20 cellular contexts compared by ENCODE assay signal in the genomic region with DNA sequence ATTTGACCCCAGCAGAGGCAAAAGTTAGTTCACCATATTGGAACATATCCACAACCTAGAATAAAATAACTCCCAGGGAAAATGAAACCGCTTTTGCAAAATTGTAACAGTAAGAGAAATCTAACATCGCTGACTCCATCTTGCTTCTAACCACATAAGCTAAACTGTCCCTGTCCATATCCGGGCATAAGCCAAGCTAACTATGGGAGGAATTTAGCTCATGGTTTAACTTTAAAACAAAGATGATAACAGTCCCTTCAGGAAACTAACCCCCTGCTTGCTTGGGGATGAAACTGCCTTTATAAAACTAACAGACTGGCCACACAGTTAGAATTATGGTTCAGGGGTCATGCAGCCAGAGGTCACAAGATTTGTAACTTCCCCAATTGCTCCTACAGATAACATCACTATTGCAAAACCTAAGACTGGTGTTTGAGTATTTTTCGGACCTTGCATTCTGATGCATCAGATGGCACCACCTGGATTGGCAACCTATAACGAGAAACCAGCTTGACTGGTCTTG. TPM values are rescaled to one million over a fixed set of nuclear protein-coding genes. Genes with fewer than 3 reads are reported as not detected.
A peak's percentile ranks its signal among the peaks of the same experiment; 100 is the strongest.
DNase-seq lines count a peak whose midpoint lies in the region; ATAC-seq, FAIRE-seq and TF ChIP-seq lines count a peak whose summit lies in the region.
"Had no signal": no experiment of that assay in that cellular context is flagged by ENCODE, and none has a peak within 500 bp of the region (broad histone marks: within the 10 kb centered on the region; RNA-seq: fewer than 3 reads in every experiment).

No MANE protein-coding gene starts in this region.

- peaks cover 3% of the 10 kb centered on the region for H3K36me3 Mint-ChIP-seq in progenitor cell of endocrine pancreas (ENCODE audit: insufficient read depth)
- H3K36me3 Mint-ChIP-seq: CD8-positive, alpha-beta T cell had no signal

- H3K9me3 Mint-ChIP-seq in progenitor cell of endocrine pancreas (ENCODE audit: low read depth) = no peaks in the 10 kb centered on the region
- H3K9me3 Mint-ChIP-seq: CD8-positive, alpha-beta T cell had no signal

- no peaks in the 10 kb centered on the region for H3K27me3 ChIP-seq in bronchial epithelial cell (ENCODE audit: control insufficient read depth, insufficient read depth, low read length)
- H3K27me3 ChIP-seq: BE2C had no signal

- no peak overlapping the region for H3K4me3 Mint-ChIP-seq in progenitor cell of endocrine pancreas (ENCODE audit: low read depth)
- H3K4me3 Mint-ChIP-seq: CD8-positive, alpha-beta T cell had no signal

- H3K4me1 Mint-ChIP-seq in progenitor cell of endocrine pancreas (ENCODE audit: low read depth) = peaks cover 9% of the 10 kb centered on the region

- ATAC-seq in HG03135 (IDR thresholded peaks at IDR 0.05; ENCODE audit: unreplicated experiment) = no peak
- ATAC-seq: CD8-positive, alpha-beta T cell had no signal

- FAIRE-seq in bronchial epithelial cell (lab: Jason Lieb, UNC) = no peak
- FAIRE-seq: D721Med, GM12892 had no signal

- DNase-seq in SKM-1 treated with dmso at 0.1 percent for 144 hours (lab: John Stamatoyannopoulos, UW; ENCODE audit: unreplicated experiment) = peak; percentile 6
- DNase-seq in SKM-1 (lab: John Stamatoyannopoulos, UW; ENCODE audit: unreplicated experiment) = no peak
- peak; percentile 52 for DNase-seq in NB4 (ENCODE audit: low read depth)
- peak; percentile 2 for DNase-seq in bronchial epithelial cell (ENCODE audit: low read depth)
- no peak for DNase-seq in progenitor cell of endocrine pancreas (ENCODE audit: low spot score, unreplicated experiment)
- no peak for DNase-seq in islet precursor cell
- DNase-seq in GM13977 (ENCODE audit: low spot score) = no peak
- DNase-seq: 8988T; BE2C; CD8-positive, alpha-beta T cell; DND-41; GDM1; H7; Karpas-422; NCI-H1417; NCI-H2029; NCI-H748 treated with DMSO at 0.1 percent for 48 hours had no signal

- in situ Hi-C loops in GM13977 (cut with MboI; ENCODE audit: low pct_unique_long_range_greater_than_20kb, low sequenced_read_pairs, unreplicated experiment) = no loop called here

- no peak overlapping the region for H3K4me3 ChIP-seq in NB4 (ENCODE audit: low read depth, low read length)
- no peak overlapping the region for H3K4me3 ChIP-seq in bronchial epithelial cell (ENCODE audit: low read depth, low read length)

- no peak for TF ChIP-seq CTCF in NB4 (IDR thresholded peaks at IDR 0.05; ENCODE audit: low read depth, low read length)
- no peak for TF ChIP-seq CTCF in bronchial epithelial cell (IDR thresholded peaks at IDR 0.05; ENCODE audit: insufficient read depth, low read length, severe bottlenecking)
- no peak for TF ChIP-seq CTCF in progenitor cell of endocrine pancreas (IDR thresholded peaks at IDR 0.05; ENCODE audit: unreplicated experiment)
- no peak for TF ChIP-seq CTCF in GM13977 (IDR thresholded peaks at IDR 0.05; ENCODE audit: extremely low read depth, insufficient read depth, missing control alignments)

- H3K27ac Mint-ChIP-seq in progenitor cell of endocrine pancreas = peak overlapping the region; percentile 52
- H3K27ac Mint-ChIP-seq: CD8-positive, alpha-beta T cell had no signal

- TF ChIP-seq POLR2A in NB4 (IDR thresholded peaks at IDR 0.05; ENCODE audit: extremely low read depth, insufficient read length) = no peak

- no peaks in the 10 kb centered on the region for H3K27me3 Mint-ChIP-seq in progenitor cell of endocrine pancreas

- H3K36me3 ChIP-seq in bronchial epithelial cell (ENCODE audit: control insufficient read depth, insufficient read depth, low read length) = no peaks in the 10 kb centered on the region
- H3K36me3 ChIP-seq: BE2C had no signal

RNA-seq across cellular contexts. Expression of gene TESK2, which starts 46.3 kb away (rescaled TPM):
- total RNA-seq in bronchial epithelial cell (1.6 and 2.0 TPM in 2 replicates), progenitor cell of endocrine pancreas (9.4 and 9.5 TPM in 2 replicates)

RNA-seq across cellular contexts. Expression of gene CCDC163, which starts 55.2 kb away (rescaled TPM):
- total RNA-seq in bronchial epithelial cell (0.26 and 0.64 TPM in 2 replicates), progenitor cell of endocrine pancreas (2.6 and 2.8 TPM in 2 replicates)

RNA-seq across cellular contexts. Expression of gene MMACHC, which starts 55.4 kb away (rescaled TPM):
- total RNA-seq in bronchial epithelial cell = 0.77 and 1.1 TPM in 2 replicates
- 10.0 and 11.3 TPM in 2 replicates for total RNA-seq in progenitor cell of endocrine pancreas

Comparison
In these comparisons a context has a peak if more than half of its experiments do, and no peak if none do; other contexts are left out.
1. DNase-seq: peak in SKM-1 treated with dmso at 0.1 percent for 144 hours (single experiment), NB4 (single experiment) and bronchial epithelial cell (single experiment); none in SKM-1 (single experiment), progenitor cell of endocrine pancreas (single experiment), islet precursor cell (single experiment) and GM13977 (single experiment).